22 cellular contexts compared by ENCODE assay signal in genomic region chr12:16608346-16608745, GRCh38. TPM values are rescaled to one million over a fixed set of nuclear protein-coding genes. Genes with fewer than 3 reads are reported as not detected.
A peak's percentile ranks its signal among the peaks of the same experiment; 100 is the strongest.
DNase-seq lines count a peak whose midpoint lies in the region; ATAC-seq and TF ChIP-seq lines count a peak whose summit lies in the region.
"Had no signal": no experiment of that assay in that cellular context is flagged by ENCODE, and none has a peak within 500 bp of the region (broad histone marks: within the 10 kb centered on the region; RNA-seq: fewer than 3 reads in every experiment).

No MANE protein-coding gene starts in this region.

- H3K4me3 Mint-ChIP-seq in brain: peak overlapping the region; percentile 90 to 97 (median 97)
- no peak overlapping the region for H3K4me3 Mint-ChIP-seq in activated CD4-positive, alpha-beta T cell treated with anti-CD3 and anti-CD28 coated beads for 36 hours
- H3K4me3 Mint-ChIP-seq: CD4-positive, alpha-beta T cell had no signal

- TF ChIP-seq CTCF in brain (conservative IDR thresholded peaks at IDR 0.05): no peak
- no peak for TF ChIP-seq CTCF in transverse colon (IDR thresholded peaks at IDR 0.05)

- TF ChIP-seq POLR2A in transverse colon (IDR thresholded peaks at IDR 0.05): no peak

- no peaks in the 10 kb centered on the region for H3K9me3 ChIP-seq in muscle layer of colon (ENCODE audit: low read length)
- no peaks in the 10 kb centered on the region for H3K9me3 ChIP-seq in transverse colon
- H3K9me3 ChIP-seq: ovary had no signal

- peaks cover 34% of the 10 kb centered on the region for H3K27me3 Mint-ChIP-seq in brain
- H3K27me3 Mint-ChIP-seq in activated CD4-positive, alpha-beta T cell treated with anti-CD3 and anti-CD28 coated beads for 36 hours: peaks cover 48% of the 10 kb centered on the region

- intact Hi-C loops in transverse colon (cut with DNase I; ENCODE audit: low total_unique reads): no loop called here
- intact Hi-C loops in activated CD4-positive, alpha-beta T cell treated with anti-CD3 and anti-CD28 coated beads for 36 hours (cut with DNase I, micrococcal nuclease): no loop called here

- peak overlapping the region; percentile 84 for H3K9ac ChIP-seq in muscle layer of colon (ENCODE audit: low read length)

- TF ChIP-seq EP300 in transverse colon (IDR thresholded peaks at IDR 0.05; ENCODE audit: low read depth): no peak

- in situ Hi-C loops in transverse colon (cut with MboI; ENCODE audit: low pct_ligation_motif_present in 1 of 4, low pct_unique_long_range_greater_than_20kb in 1 of 4, low sequenced_read_pairs in 3 of 4): no loop called here

- H3K4me1 Mint-ChIP-seq in brain: peaks cover 68% of the 10 kb centered on the region
- H3K4me1 Mint-ChIP-seq in activated CD4-positive, alpha-beta T cell treated with anti-CD3 and anti-CD28 coated beads for 36 hours: no peaks in the 10 kb centered on the region

- no peaks in the 10 kb centered on the region for H3K36me3 Mint-ChIP-seq in brain
- H3K36me3 Mint-ChIP-seq in activated CD4-positive, alpha-beta T cell treated with anti-CD3 and anti-CD28 coated beads for 36 hours (ENCODE audit: low read depth): peaks cover 2% of the 10 kb centered on the region

- H3K36me3 ChIP-seq in muscle layer of colon (ENCODE audit: insufficient read depth, low read length): no peaks in the 10 kb centered on the region
- H3K36me3 ChIP-seq in transverse colon: no peaks in the 10 kb centered on the region
- H3K36me3 ChIP-seq: ovary had no signal

- H3K27me3 ChIP-seq in muscle layer of colon (ENCODE audit: control insufficient read depth in 1 of 2, insufficient read depth in 2 of 2, low read length in 2 of 2) (no peaks in the 10 kb centered on the region), transverse colon (peaks cover 58% of the 10 kb centered on the region)
- H3K27me3 ChIP-seq: ovary had no signal

- H3K4me3 ChIP-seq in muscle layer of colon (ENCODE audit: low read depth in 1 of 2, low read length in 2 of 2) (peak overlapping the region in 1 of 2 donors; percentile 81), transverse colon (peak overlapping the region in 1 of 4 donors; percentile 5)

- no peaks in the 10 kb centered on the region for H3K9me3 Mint-ChIP-seq in brain
- peaks cover 4% of the 10 kb centered on the region for H3K9me3 Mint-ChIP-seq in activated CD4-positive, alpha-beta T cell treated with anti-CD3 and anti-CD28 coated beads for 36 hours (ENCODE audit: low read depth)
- H3K9me3 Mint-ChIP-seq: CD4-positive, alpha-beta T cell had no signal

- peak overlapping the region; percentile 54 for H3K27ac ChIP-seq in muscle layer of colon (ENCODE audit: low read depth, low read length)
- peak overlapping the region; percentile 57 to 85 (median 71) for H3K27ac ChIP-seq in transverse colon
- H3K27ac ChIP-seq: HL-60, ovary had no signal

- CTCF ChIA-PET in activated CD4-positive, alpha-beta T cell treated with anti-CD3 and anti-CD28 coated beads for 36 hours (lab: Charles Lee): interaction anchor here (1.6 kb wide), 1 partner anchor 10 kb away, joined by 3 read pairs; no protein-coding TSS in a partner anchor

- no peak for ATAC-seq in HG02884 (IDR thresholded peaks at IDR 0.05; ENCODE audit: unreplicated experiment)
- no peak for ATAC-seq in HG03342 (IDR thresholded peaks at IDR 0.05; ENCODE audit: unreplicated experiment)
- no peak for ATAC-seq in activated CD4-positive, alpha-beta T cell treated with anti-CD3 and anti-CD28 coated beads for 36 hours

- POLR2A ChIA-PET in activated CD4-positive, alpha-beta T cell treated with anti-CD3 and anti-CD28 coated beads for 36 hours (lab: Charles Lee): no interaction called here

- peak overlapping the region; percentile 95 to 99 (median 97) for H3K27ac Mint-ChIP-seq in brain
- H3K27ac Mint-ChIP-seq in activated CD4-positive, alpha-beta T cell treated with anti-CD3 and anti-CD28 coated beads for 36 hours: no peak overlapping the region
- H3K27ac Mint-ChIP-seq: CD4-positive, alpha-beta T cell had no signal

- 73 to 80% methylated on average over 4 of the region's 4 CpGs for WGBS in transverse colon (ENCODE audit: low coverage in 1 of 2), 2 donors

- peaks cover 14% of the 10 kb centered on the region for H3K4me1 ChIP-seq in muscle layer of colon (ENCODE audit: insufficient read depth, low read length)
- peaks cover 0 to 17% (median 2%) of the 10 kb centered on the region in 4 donors for H3K4me1 ChIP-seq in transverse colon

- DNase-seq in NCI-H2107 treated with DMSO at 0.1 percent for 48 hours (lab: John Stamatoyannopoulos, UW; ENCODE audit: unreplicated experiment) (peak; percentile 19), NCI-H2107 (lab: John Stamatoyannopoulos, UW) (no peak), transverse colon (no peak)
- DNase-seq in activated CD4-positive, alpha-beta T cell treated with anti-CD3 and anti-CD28 coated beads for 36 hours: no peak
- DNase-seq: activated CD4-positive, alpha-beta T cell treated with anti-CD3 and anti-CD28 coated beads for 48 hours; activated CD8-positive, alpha-beta memory T cell treated with anti-CD3 and anti-CD28 coated beads, Interleukin-2, amount 50 U/mL, for 48 hours; activated naive CD4-positive, alpha-beta T cell; CD4-positive, alpha-beta T cell; islet precursor cell; midbrain; NCI-H1048; NCI-H446; OCI-M1; ovary; T-helper 9 cell had no signal

RNA-seq across cellular contexts. Expression of gene LMO3, which starts 2.4 kb away (rescaled TPM):
- 34.7 TPM for polyA plus RNA-seq in brain (ENCODE audit: insufficient read depth, low read depth, low replicate concordance)
- total RNA-seq in transverse colon: 10 to 100 TPM in 3 of 4 donors, 1 to 10 TPM in 1; 9.2 to 55.1 (median 41.0) TPM
- not detected for total RNA-seq in activated CD4-positive, alpha-beta T cell treated with anti-CD3 and anti-CD28 coated beads for 36 hours
- total RNA-seq: CD4-positive, alpha-beta T cell; epithelial cell of proximal tubule; SK-MEL-5 had no signal

Comparison
In these comparisons a context has a peak if more than half of its experiments do, and no peak if none do; other contexts are left out.
1. RNA of gene LMO3, which starts 2.4 kb away (total RNA-seq): 9.2 to 55.1 TPM in transverse colon; not detected in activated CD4-positive, alpha-beta T cell treated with anti-CD3 and anti-CD28 coated beads for 36 hours; every median in the first group is over 10 times any median in the second.